ENCODE assay signal across 8 cellular contexts in genomic region chr2:231711677-231712461, GRCh38. TPM values are rescaled to one million over a fixed set of nuclear protein-coding genes. Genes with fewer than 3 reads are reported as not detected.
A peak's percentile ranks its signal among the peaks of the same experiment; 100 is the strongest.
DNase-seq lines count a peak whose midpoint lies in the region; ATAC-seq and TF ChIP-seq lines count a peak whose summit lies in the region.

No MANE protein-coding gene starts in this region.

- peak overlapping the region; percentile 98 for H3K27ac ChIP-seq in C4-2B
- peak overlapping the region; percentile 95 for H3K27ac ChIP-seq in OCI-LY7 (ENCODE audit: low read depth, low read length, poor library complexity, severe bottlenecking)
- H3K27ac ChIP-seq in neural progenitor cell: peak overlapping the region; percentile 81

- POLR2A ChIA-PET in OCI-LY7 (lab: Charles Lee): interaction anchor here (0.8 to 1.3 kb wide), 3 partner anchors 37 to 39 kb away, joined by 3 read pairs; no protein-coding TSS in a partner anchor

- H3K27ac Mint-ChIP-seq in neural progenitor cell: peak overlapping the region; percentile 64

- peak overlapping the region; percentile 83 for H3K9ac ChIP-seq in neural progenitor cell

- no peaks in the 10 kb centered on the region for H3K27me3 ChIP-seq in neural progenitor cell

- H3K9me2 ChIP-seq in OCI-LY7 (ENCODE audit: insufficient read depth, low read length): no peaks in the 10 kb centered on the region

- DNase-seq in OCI-LY7 (ENCODE audit: low spot score): peak; percentile 15
- peak; percentile 27 for DNase-seq in effector CD8-positive, alpha-beta T cell (lab: John Stamatoyannopoulos, UW)
- DNase-seq in neural progenitor cell (ENCODE audit: low spot score): no peak
- no peak for DNase-seq in amniotic stem cell (lab: John Stamatoyannopoulos, UW)
- no peak for DNase-seq in posterior vena cava (ENCODE audit: low spot score)

- peaks cover 3% of the 10 kb centered on the region for H3K9me3 Mint-ChIP-seq in neural progenitor cell

- peaks cover 35% of the 10 kb centered on the region for H3K27me3 Mint-ChIP-seq in neural progenitor cell (ENCODE audit: insufficient read depth, low read depth)

- peaks cover 19% of the 10 kb centered on the region for H3K36me3 Mint-ChIP-seq in neural progenitor cell

- CTCF ChIA-PET in OCI-LY7 (lab: Charles Lee; ENCODE audit: unreplicated experiment): interaction anchor here (0.9 to 1.1 kb wide), 2 partner anchors 26 to 27 kb away, joined by 3 read pairs; no protein-coding TSS in a partner anchor

- H3K4me1 ChIP-seq in OCI-LY7 (ENCODE audit: insufficient read depth, low read length, poor library complexity, severe bottlenecking) (peaks cover 53% of the 10 kb centered on the region), neural progenitor cell (peaks cover 19% of the 10 kb centered on the region)

- H3F3A ChIP-seq in neural progenitor cell (ENCODE audit: low read depth): peaks cover 65% of the 10 kb centered on the region

- BruUV-seq in OCI-LY7 (replicated peaks; lab: Mats Ljungman, UMichigan): no TSS peak

- H3K4me3 Mint-ChIP-seq in neural progenitor cell: peak overlapping the region; percentile 88

- H2AFZ ChIP-seq in OCI-LY7 (ENCODE audit: low read length): no peak overlapping the region
- no peak overlapping the region for H2AFZ ChIP-seq in neural progenitor cell (replicated peaks)

- H3K36me3 ChIP-seq in OCI-LY7 (ENCODE audit: insufficient read depth, low read length): peaks cover 71% of the 10 kb centered on the region
- no peaks in the 10 kb centered on the region for H3K36me3 ChIP-seq in neural progenitor cell

- intact Hi-C loops in OCI-LY7 (cut with micrococcal nuclease; ENCODE audit: unreplicated experiment): loop anchor here (10.0 kb wide), 2 partner anchors 197 to 247 kb away; partner anchors contain the start of gene NCL
- intact Hi-C loops in posterior vena cava (cut with DNase I): loop anchor here in 1 of 2 donors (1.0 kb wide), 1 partner anchor 34 kb away; no protein-coding TSS in a partner anchor

- peak overlapping the region; percentile 82 for H3K4me2 ChIP-seq in OCI-LY7 (ENCODE audit: low read length)
- H3K4me2 ChIP-seq in neural progenitor cell: peak overlapping the region; percentile 94

- H3K79me2 ChIP-seq in OCI-LY7 (ENCODE audit: insufficient read depth, low read depth, low read length) (peaks cover 54% of the 10 kb centered on the region), neural progenitor cell (ENCODE audit: low read depth) (peaks cover 64% of the 10 kb centered on the region)

- no peak for ATAC-seq in GM21576 (IDR thresholded peaks at IDR 0.05; ENCODE audit: unreplicated experiment)
- no peak for ATAC-seq in HG03520 (IDR thresholded peaks at IDR 0.05; ENCODE audit: unreplicated experiment)

- H3K4me3 ChIP-seq in OCI-LY7 (ENCODE audit: low read depth, low read length, poor library complexity, severe bottlenecking) (peak overlapping the region; percentile 93), neural progenitor cell (peak overlapping the region; percentile 88)

- H4K20me1 ChIP-seq in OCI-LY7 (ENCODE audit: insufficient read depth, low read length) (peaks cover 20% of the 10 kb centered on the region), neural progenitor cell (ENCODE audit: low read depth) (peaks cover 66% of the 10 kb centered on the region)

- peaks cover 41% of the 10 kb centered on the region for H3K4me1 Mint-ChIP-seq in neural progenitor cell

- TF ChIP-seq CTCF in C4-2B (conservative IDR thresholded peaks at IDR 0.05): no peak
- TF ChIP-seq CTCF in OCI-LY7 (conservative IDR thresholded peaks at IDR 0.05; ENCODE audit: low read length): no peak
- TF ChIP-seq CTCF in neural progenitor cell (IDR thresholded peaks at IDR 0.05): no peak

- H3K9me3 ChIP-seq in OCI-LY7 (ENCODE audit: low read length) (no peaks in the 10 kb centered on the region), neural progenitor cell (ENCODE audit: low read depth) (no peaks in the 10 kb centered on the region)

RNA-seq across cellular contexts. Expression of gene PTMA, which starts 3.5 kb away (rescaled TPM):
- 2,780 and 3,271 TPM in 2 replicates for total RNA-seq in OCI-LY7 (2014; rRNA removed; shearing (Covaris generic))
- total RNA-seq in OCI-LY7 (2022) (3,053 and 3,088 TPM in 2 replicates), neural progenitor cell (ENCODE audit: low replicate concordance) (1,850 and 2,102 TPM in 2 replicates), posterior vena cava (100 to 1,000 TPM; 772 to 863 TPM)

Comparison
In these comparisons a context has a peak if more than half of its experiments do, and no peak if none do; other contexts are left out.
1. DNase-seq: peak in OCI-LY7 (single experiment) and effector CD8-positive, alpha-beta T cell (single experiment); none in neural progenitor cell (single experiment), amniotic stem cell (single experiment) and posterior vena cava (single experiment).
2. Peak in every context shown above with its lines, with median percentiles within 50 percentile points of each other: H3K27ac ChIP-seq.